18 cellular contexts compared by ENCODE assay signal in the genomic region with DNA sequence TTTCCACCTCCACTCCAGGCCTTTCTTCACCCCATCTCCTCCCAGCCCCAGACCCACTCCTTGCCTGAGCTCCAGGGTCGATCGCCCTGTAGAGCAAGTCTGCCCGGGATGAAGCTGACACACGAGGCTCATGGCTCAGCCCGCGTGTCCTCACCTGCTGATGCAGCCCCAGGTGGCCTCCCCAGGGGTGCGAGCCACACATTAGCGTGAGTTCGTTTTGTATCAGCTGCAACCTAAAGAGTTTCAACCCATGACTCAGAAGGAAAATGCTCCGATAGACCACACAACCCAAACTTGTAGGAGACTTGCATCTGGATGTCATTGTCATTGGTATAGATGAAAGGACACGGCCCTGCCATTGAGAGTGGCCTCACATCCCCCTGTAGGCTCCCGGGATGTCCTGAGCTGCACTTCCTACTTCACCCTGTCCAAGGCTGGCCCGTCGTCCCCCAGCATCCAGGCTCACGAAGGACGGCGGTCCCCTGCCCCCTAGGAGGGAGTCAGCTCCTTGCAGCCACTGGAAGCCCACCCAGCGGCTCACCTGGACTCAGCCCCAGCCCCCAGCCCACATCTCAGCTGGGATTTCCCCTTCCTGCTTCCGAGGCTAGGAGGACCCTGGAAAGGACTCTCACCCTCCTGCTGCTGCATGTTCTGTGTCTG.
A peak's percentile ranks its signal among the peaks of the same experiment; 100 is the strongest.
DNase-seq lines count a peak whose midpoint lies in the region; ATAC-seq, FAIRE-seq and TF ChIP-seq lines count a peak whose summit lies in the region.
"Had no signal": no experiment of that assay in that cellular context is flagged by ENCODE, and none has a peak within 500 bp of the region (broad histone marks: within the 10 kb centered on the region; RNA-seq: fewer than 3 reads in every experiment).

No MANE protein-coding gene starts in this region.

- peak overlapping the region; percentile 35 for H3K27ac Mint-ChIP-seq in MCF 10A (ENCODE audit: low read depth, unreplicated experiment)
- H3K27ac Mint-ChIP-seq in HFFc6 = peak overlapping the region; percentile 44; the same call in 1 of the 2 replicates
- no peak overlapping the region for H3K27ac Mint-ChIP-seq in GM23338
- no peak overlapping the region for H3K27ac Mint-ChIP-seq in activated CD8-positive, alpha-beta T cell treated with anti-CD3 and anti-CD28 coated beads, Interleukin-2, amount 10 ng/mL, durations not matched to agents 7 days and 5 days

- no peak for TF ChIP-seq EP300 in GM12878 (IDR thresholded peaks at IDR 0.05; ENCODE audit: borderline replicate concordance in 1 of 2, control insufficient read depth in 1 of 2, low read depth in 2 of 2, low read length in 2 of 2)

- peak; percentile 40 for ATAC-seq in GM12878
- no peak for ATAC-seq in GM23338
- ATAC-seq in activated CD8-positive, alpha-beta T cell treated with anti-CD3 and anti-CD28 coated beads, Interleukin-2, amount 10 ng/mL, durations not matched to agents 7 days and 5 days = no peak
- no peak for ATAC-seq in HG03097 (IDR thresholded peaks at IDR 0.05; ENCODE audit: low FRiP score, unreplicated experiment)

- H3K4me1 Mint-ChIP-seq in MCF 10A (ENCODE audit: insufficient read depth, unreplicated experiment) (peaks cover 14% of the 10 kb centered on the region), HFFc6 (ENCODE audit: low read depth) (peaks cover 21% of the 10 kb centered on the region), GM23338 (no peaks in the 10 kb centered on the region)
- no peaks in the 10 kb centered on the region for H3K4me1 Mint-ChIP-seq in activated CD8-positive, alpha-beta T cell treated with anti-CD3 and anti-CD28 coated beads, Interleukin-2, amount 10 ng/mL, durations not matched to agents 7 days and 5 days (ENCODE audit: low read depth)

- no peaks in the 10 kb centered on the region for H3F3A ChIP-seq in GM23338 (replicated peaks; ENCODE audit: low read depth)

- no peak for FAIRE-seq in GM12878 (lab: Jason Lieb, UNC)
- FAIRE-seq: D721Med had no signal

- 15% methylated on average over 19 of the region's 19 CpGs for WGBS in GM12878 (ENCODE audit: insufficient coverage, insufficient replicate concordance, low lambda C conversion rate, missing lambda C conversion rate)

- in situ Hi-C loops in GM12878 (cut with MboI) = no loop called here

- no peak overlapping the region for H3K4me2 ChIP-seq in GM12878 (ENCODE audit: control insufficient read depth, insufficient read depth)
- no peak overlapping the region for H3K4me2 ChIP-seq in GM23338

- no peak overlapping the region for H2AFZ ChIP-seq in GM12878 (ENCODE audit: control insufficient read depth, low read depth, low read length)
- no peak overlapping the region for H2AFZ ChIP-seq in GM23338

- H3K4me1 ChIP-seq in breast epithelium = no peaks in the 10 kb centered on the region
- no peaks in the 10 kb centered on the region for H3K4me1 ChIP-seq in GM12878 (ENCODE audit: control insufficient read depth, insufficient read depth, low read length)
- peaks cover 12% of the 10 kb centered on the region for H3K4me1 ChIP-seq in vagina
- H3K4me1 ChIP-seq in GM23338 (ENCODE audit: insufficient read depth) = no peaks in the 10 kb centered on the region

- peaks cover 0 to 21% of the 10 kb centered on the region in 2 donors for H3K27me3 ChIP-seq in breast epithelium
- peaks cover 0 to 2% of the 10 kb centered on the region in 2 experiments; a peak in 1 of 4 replicates for H3K27me3 ChIP-seq in GM12878 (replicated peaks in 1 of 2; ENCODE audit: control insufficient read depth in 2 of 2, insufficient read depth in 2 of 2, low read length in 1 of 2)
- H3K27me3 ChIP-seq in vagina = no peaks in the 10 kb centered on the region
- no peaks in the 10 kb centered on the region for H3K27me3 ChIP-seq in GM23338 (ENCODE audit: insufficient read depth)

- H3K9me3 Mint-ChIP-seq in MCF 10A (ENCODE audit: unreplicated experiment) (no peaks in the 10 kb centered on the region), HFFc6 (no peaks in the 10 kb centered on the region), GM23338 (peaks cover 4% of the 10 kb centered on the region; the same call in 1 of the 3 replicates)
- H3K9me3 Mint-ChIP-seq in activated CD8-positive, alpha-beta T cell treated with anti-CD3 and anti-CD28 coated beads, Interleukin-2, amount 10 ng/mL, durations not matched to agents 7 days and 5 days (ENCODE audit: insufficient read depth) = no peaks in the 10 kb centered on the region

- intact Hi-C loops in MCF 10A (cut with micrococcal nuclease) (loop anchor here (5.0 kb wide), 2 partner anchors 166 to 241 kb away; a partner anchor contains a TSS), breast epithelium (cut with DNase I; ENCODE audit: low total_unique reads) (no loop called here), GM12878 (cut with micrococcal nuclease; ENCODE audit: unreplicated experiment) (no loop called here), vagina (cut with DNase I) (no loop called here)

- no peak overlapping the region for H3K9ac ChIP-seq in GM12878 (ENCODE audit: control insufficient read depth, insufficient read depth, low read length)

- H3K36me3 ChIP-seq in breast epithelium (no peaks in the 10 kb centered on the region), GM12878 (ENCODE audit: control insufficient read depth in 2 of 2, insufficient read depth in 2 of 2, low read length in 1 of 2) (no peaks in the 10 kb centered on the region), vagina (no peaks in the 10 kb centered on the region), GM23338 (ENCODE audit: insufficient read depth) (no peaks in the 10 kb centered on the region)

- no TSS peak for BruUV-seq in MCF 10A (replicated peaks; lab: Mats Ljungman, UMichigan)
- BruUV-seq in GM12878 (replicated peaks; lab: Mats Ljungman, UMichigan) = no TSS peak

- no peak overlapping the region for H3K27ac ChIP-seq in breast epithelium
- no peak overlapping the region for H3K27ac ChIP-seq in GM12878 (ENCODE audit: control insufficient read depth, insufficient read depth)
- H3K27ac ChIP-seq in vagina = peak overlapping the region; percentile 82
- no peak overlapping the region for H3K27ac ChIP-seq in GM23338 (ENCODE audit: low read depth)
- H3K27ac ChIP-seq: RWPE1 had no signal

- H3K36me3 Mint-ChIP-seq in MCF 10A (ENCODE audit: insufficient read depth, unreplicated experiment) (no peaks in the 10 kb centered on the region), HFFc6 (ENCODE audit: low read depth) (no peaks in the 10 kb centered on the region), GM23338 (ENCODE audit: low read depth) (no peaks in the 10 kb centered on the region; the same call in 2 of the 3 replicates)
- H3K36me3 Mint-ChIP-seq in activated CD8-positive, alpha-beta T cell treated with anti-CD3 and anti-CD28 coated beads, Interleukin-2, amount 10 ng/mL, durations not matched to agents 7 days and 5 days (ENCODE audit: low read depth) = no peaks in the 10 kb centered on the region

- H3K9me3 ChIP-seq in breast epithelium (no peaks in the 10 kb centered on the region), GM12878 (replicated peaks; ENCODE audit: control insufficient read depth, insufficient read depth, low read length) (no peaks in the 10 kb centered on the region), vagina (no peaks in the 10 kb centered on the region)

- SMC1A ChIA-PET in GM12878 (lab: Charles Lee; ENCODE audit: uncharacterized antibody, unreplicated experiment) = no interaction called here

- CTCF ChIA-PET in MCF 10A (lab: Yijun Ruan, JAX) = interaction anchor here (0.5 to 3.1 kb wide), 6 partner anchors 20 to 240 kb away, joined by 3 to 15 read pairs (median 4); no protein-coding TSS in a partner anchor
- CTCF ChIA-PET in GM12878 (lab: Yijun Ruan, JAX) = no interaction called here
- CTCF ChIA-PET in activated CD8-positive, alpha-beta T cell treated with anti-CD3 and anti-CD28 coated beads, Interleukin-2, amount 10 ng/mL, durations not matched to agents 7 days and 5 days (lab: Charles Lee) = no interaction called here

- no peak for TF ChIP-seq RAD21 in GM12878 (IDR thresholded peaks at IDR 0.05; ENCODE audit: insufficient read depth, low read depth, low read length)

- TF ChIP-seq CTCF in MCF 10A (IDR thresholded peaks at IDR 0.05; ENCODE audit: unreplicated experiment) = no peak
- TF ChIP-seq CTCF in breast epithelium (IDR thresholded peaks at IDR 0.05) = no peak
- TF ChIP-seq CTCF in HFFc6 (IDR thresholded peaks at IDR 0.05) = no peak
- no peak for TF ChIP-seq CTCF in GM12878 (IDR thresholded peaks at IDR 0.05 in 2 of 3, conservative IDR thresholded peaks at IDR 0.05 in 1 of 3; ENCODE audit: control insufficient read depth in 2 of 3, extremely low read depth in 1 of 3, insufficient read depth in 1 of 3, low read depth in 3 of 3, low read length in 3 of 3)
- TF ChIP-seq CTCF in vagina (IDR thresholded peaks at IDR 0.05) = no peak
- no peak for TF ChIP-seq CTCF in GM23338 (conservative IDR thresholded peaks at IDR 0.05; ENCODE audit: low read depth in 2 of 2)

- no peaks in the 10 kb centered on the region for H4K20me1 ChIP-seq in GM12878 (ENCODE audit: control insufficient read depth, insufficient read depth)
- no peaks in the 10 kb centered on the region for H4K20me1 ChIP-seq in GM23338 (replicated peaks; ENCODE audit: insufficient read depth)

- TF ChIP-seq POLR2A in breast epithelium (IDR thresholded peaks at IDR 0.05) = no peak
- TF ChIP-seq POLR2A in GM12878 (IDR thresholded peaks at IDR 0.05; ENCODE audit: low read depth, low read length) = no peak
- no peak for TF ChIP-seq POLR2A in vagina (IDR thresholded peaks at IDR 0.05)

- POLR2A ChIA-PET in MCF 10A (lab: Yijun Ruan, JAX) = interaction anchor here (0.7 to 3.4 kb wide), 5 partner anchors 91 to 240 kb away, joined by 3 to 25 read pairs (median 6); a partner anchor contains a TSS
- POLR2A ChIA-PET in GM12878 (lab: Charles Lee) = no interaction called here
- POLR2A ChIA-PET in activated CD8-positive, alpha-beta T cell treated with anti-CD3 and anti-CD28 coated beads, Interleukin-2, amount 10 ng/mL, durations not matched to agents 7 days and 5 days (lab: Charles Lee) = no interaction called here

- 0 out of 2 replicates have a peak, but pooled peaks cover 2% of the 10 kb centered on the region for H3K9me2 ChIP-seq in GM23338 (ENCODE audit: insufficient read depth)

- RAD21 ChIA-PET in GM12878 (lab: Charles Lee; ENCODE audit: unreplicated experiment) = no interaction called here

- H3K4me3 Mint-ChIP-seq in MCF 10A (ENCODE audit: unreplicated experiment) (no peak overlapping the region), HFFc6 (no peak overlapping the region), GM23338 (no peak overlapping the region)
- H3K4me3 Mint-ChIP-seq in activated CD8-positive, alpha-beta T cell treated with anti-CD3 and anti-CD28 coated beads, Interleukin-2, amount 10 ng/mL, durations not matched to agents 7 days and 5 days = no peak overlapping the region

- H3K27me3 Mint-ChIP-seq in MCF 10A (ENCODE audit: insufficient read depth, unreplicated experiment) (no peaks in the 10 kb centered on the region), HFFc6 (ENCODE audit: insufficient read depth) (peaks cover 5% of the 10 kb centered on the region), GM23338 (ENCODE audit: insufficient read depth, low read depth, poor library complexity) (no peaks in the 10 kb centered on the region)
- H3K27me3 Mint-ChIP-seq in activated CD8-positive, alpha-beta T cell treated with anti-CD3 and anti-CD28 coated beads, Interleukin-2, amount 10 ng/mL, durations not matched to agents 7 days and 5 days (ENCODE audit: low read depth) = peaks cover 5% of the 10 kb centered on the region

- no peaks in the 10 kb centered on the region for H3K79me2 ChIP-seq in GM12878 (ENCODE audit: control insufficient read depth, insufficient read depth, low read length)
- no peaks in the 10 kb centered on the region for H3K79me2 ChIP-seq in GM23338 (replicated peaks; ENCODE audit: insufficient read depth)

- DNase-seq in MCF 10A (ENCODE audit: unreplicated experiment) = no peak
- no peak for DNase-seq in breast epithelium (ENCODE audit: low spot score in 2 of 2)
- no peak for DNase-seq in HFFc6
- no peak for DNase-seq in GM12878 (ENCODE audit: low read depth, low spot score)
- no peak for DNase-seq in vagina (ENCODE audit: extremely low spot score in 2 of 2)
- no peak for DNase-seq in GM23338 (ENCODE audit: low spot score)
- DNase-seq in activated CD8-positive, alpha-beta T cell treated with anti-CD3 and anti-CD28 coated beads, Interleukin-2, amount 10 ng/mL, durations not matched to agents 7 days and 5 days = no peak
- DNase-seq: ACHN; GOT3; KG1; NCI-H1436 treated with DMSO at 0.1 percent for 48 hours; NCI-H2029; NCI-H446 treated with DMSO at 0.1 percent for 48 hours; NK-92 treated with Interleukin-12 subunit alpha and Interleukin-12 subunit beta, amount 100 ng/mL, for 24 hours; SIG-M5 had no signal

- H3K4me3 ChIP-seq in breast epithelium (no peak overlapping the region), GM12878 (no peak overlapping the region), vagina (no peak overlapping the region), GM23338 (no peak overlapping the region)

Comparison
In these comparisons a context has a peak if more than half of its experiments do, and no peak if none do; other contexts are left out.
1. H3K27ac Mint-ChIP-seq: peak in MCF 10A (single experiment) and HFFc6 (single experiment); none in GM23338 (single experiment) and activated CD8-positive, alpha-beta T cell treated with anti-CD3 and anti-CD28 coated beads, Interleukin-2, amount 10 ng/mL, durations not matched to agents 7 days and 5 days (single experiment).